Comparison of ENCODE assay signal across 8 cellular contexts in genomic region chr15:44252434-44252833, GRCh38. TPM values are rescaled to one million over a fixed set of nuclear protein-coding genes. Genes with fewer than 3 reads are reported as not detected.
DNase-seq lines count a peak whose midpoint lies in the region; ATAC-seq and TF ChIP-seq lines count a peak whose summit lies in the region.
"Not testable (repeated sequence)": the region's sequence is repeated elsewhere in the genome, so short reads cannot be mapped to it uniquely, and the experiment has no call there.
"Had no signal": no experiment of that assay in that cellular context is flagged by ENCODE, and none has a peak within 500 bp of the region (broad histone marks: within the 10 kb centered on the region; RNA-seq: fewer than 3 reads in every experiment).

No MANE protein-coding gene starts in this region.

- H3K9me3 ChIP-seq in CD8-positive, alpha-beta T cell (ENCODE audit: low read length); HEK293 (ENCODE audit: control insufficient read depth, insufficient read depth, low read depth, low read length); endodermal cell (ENCODE audit: control insufficient read depth, low read length): not testable (repeated sequence)

- H3K4me3 ChIP-seq in CD8-positive, alpha-beta T cell (ENCODE audit: low read depth, low read length); HEK293 (ENCODE audit: low read depth, low read length); endodermal cell (ENCODE audit: low read length): not testable (repeated sequence)

- not testable (repeated sequence) for H3K36me3 ChIP-seq in CD8-positive, alpha-beta T cell (ENCODE audit: insufficient read depth, low read length); HEK293 (ENCODE audit: control insufficient read depth in 2 of 2, insufficient read depth in 1 of 2, low read length in 2 of 2); endodermal cell (ENCODE audit: control insufficient read depth, insufficient read depth, low read length)

- H3K27me3 Mint-ChIP-seq in CD8-positive, alpha-beta T cell (ENCODE audit: low read depth); T-cell; activated naive CD4-positive, alpha-beta T cell treated with anti-CD3 and anti-CD28 coated beads, Interleukin-2, amount 10 ng/mL, durations not matched to agents 7 days and 5 days; endodermal cell (ENCODE audit: insufficient read depth); nephron (ENCODE audit: low read depth); progenitor cell of endocrine pancreas: not testable (repeated sequence)

- H3K27ac Mint-ChIP-seq in CD8-positive, alpha-beta T cell; activated naive CD4-positive, alpha-beta T cell treated with anti-CD3 and anti-CD28 coated beads, Interleukin-2, amount 10 ng/mL, durations not matched to agents 7 days and 5 days; nephron; progenitor cell of endocrine pancreas: not testable (repeated sequence)
- H3K27ac Mint-ChIP-seq in T-cell (peak overlapping the region in 1 of 2 donors; percentile 46), endodermal cell (peak overlapping the region; percentile 48)

- 20% methylated on average over 1 of the region's 10 CpGs; no CpG with 5 or more reads in 1 of the 2 experiments for WGBS in endodermal cell (ENCODE audit: insufficient coverage in 1 of 2, insufficient read length in 1 of 2), 2 experiments

- not testable (repeated sequence) for H3K4me1 ChIP-seq in CD8-positive, alpha-beta T cell (ENCODE audit: insufficient read depth, low read length); HEK293 (ENCODE audit: control insufficient read depth, insufficient read depth, low read length); endodermal cell (ENCODE audit: control insufficient read depth, insufficient read depth, low read length)

- not testable (repeated sequence) for H3K9me3 Mint-ChIP-seq in CD8-positive, alpha-beta T cell; T-cell; activated naive CD4-positive, alpha-beta T cell treated with anti-CD3 and anti-CD28 coated beads, Interleukin-2, amount 10 ng/mL, durations not matched to agents 7 days and 5 days; endodermal cell; nephron; progenitor cell of endocrine pancreas (ENCODE audit: low read depth)

- H3K4me1 Mint-ChIP-seq in CD8-positive, alpha-beta T cell (ENCODE audit: low read depth); T-cell; activated naive CD4-positive, alpha-beta T cell treated with anti-CD3 and anti-CD28 coated beads, Interleukin-2, amount 10 ng/mL, durations not matched to agents 7 days and 5 days; endodermal cell; nephron; progenitor cell of endocrine pancreas (ENCODE audit: low read depth): not testable (repeated sequence)

- not testable (repeated sequence) for H3K9ac ChIP-seq in endodermal cell (ENCODE audit: extremely low read depth, low read length, poor library complexity, severe bottlenecking)

- not testable (repeated sequence) for H3K27ac ChIP-seq in CD8-positive, alpha-beta T cell (ENCODE audit: low read depth, low read length); HEK293 (ENCODE audit: extremely low read depth, low read depth, low read length); endodermal cell (ENCODE audit: low read depth, low read length)

- CTCF ChIA-PET in CD8-positive, alpha-beta T cell (lab: Charles Lee); T-cell (lab: Charles Lee); activated naive CD4-positive, alpha-beta T cell treated with anti-CD3 and anti-CD28 coated beads, Interleukin-2, amount 10 ng/mL, durations not matched to agents 7 days and 5 days (lab: Charles Lee): not testable (repeated sequence)
- CTCF ChIA-PET in HEK293 (lab: Yijun Ruan, JAX), result interaction anchor here (0.7 kb wide), 1 partner anchor 12 kb away, joined by 3 read pairs; no protein-coding TSS in a partner anchor

- POLR2A ChIA-PET in CD8-positive, alpha-beta T cell (lab: Charles Lee); HEK293 (lab: Yijun Ruan, JAX); T-cell (lab: Charles Lee): not testable (repeated sequence)

- not testable (repeated sequence) for TF ChIP-seq CTCF in CD8-positive, alpha-beta T cell (IDR thresholded peaks at IDR 0.05); HEK293 (tag by site-specific recombination; IDR thresholded peaks at IDR 0.05); endodermal cell (conservative IDR thresholded peaks at IDR 0.05); nephron (IDR thresholded peaks at IDR 0.05; ENCODE audit: unreplicated experiment in 3 of 3); progenitor cell of endocrine pancreas (IDR thresholded peaks at IDR 0.05; ENCODE audit: unreplicated experiment)

- not testable (repeated sequence) for ATAC-seq in CD8-positive, alpha-beta T cell; T-cell (replicated peaks in 1 of 4)

- peak overlapping the region; percentile 50 for H3K4me3 Mint-ChIP-seq in CD8-positive, alpha-beta T cell
- H3K4me3 Mint-ChIP-seq in T-cell (peak overlapping the region; percentile 45 to 55 (median 46)), endodermal cell (peak overlapping the region; percentile 42), nephron (peak overlapping the region; percentile 62 to 65 (median 63)), progenitor cell of endocrine pancreas (ENCODE audit: low read depth) (peak overlapping the region; percentile 61)
- H3K4me3 Mint-ChIP-seq in activated naive CD4-positive, alpha-beta T cell treated with anti-CD3 and anti-CD28 coated beads, Interleukin-2, amount 10 ng/mL, durations not matched to agents 7 days and 5 days, result peak overlapping the region; percentile 44

- not testable (repeated sequence) for H3K36me3 Mint-ChIP-seq in CD8-positive, alpha-beta T cell; T-cell; activated naive CD4-positive, alpha-beta T cell treated with anti-CD3 and anti-CD28 coated beads, Interleukin-2, amount 10 ng/mL, durations not matched to agents 7 days and 5 days; endodermal cell (ENCODE audit: low read depth); nephron (ENCODE audit: low read depth); progenitor cell of endocrine pancreas (ENCODE audit: insufficient read depth)

- not testable (repeated sequence) for DNase-seq in CD8-positive, alpha-beta T cell; activated naive CD4-positive, alpha-beta T cell treated with anti-CD3 and anti-CD28 coated beads, Interleukin-2, amount 10 ng/mL, durations not matched to agents 7 days and 5 days; endodermal cell; progenitor cell of endocrine pancreas (ENCODE audit: low spot score, unreplicated experiment)
- DNase-seq in T-cell, result peak in 2 of 34 experiments; percentile 0 to 29

- intact Hi-C loops in CD8-positive, alpha-beta T cell (cut with DNase I, micrococcal nuclease), result not testable (repeated sequence)

- H3K27me3 ChIP-seq in CD8-positive, alpha-beta T cell (ENCODE audit: insufficient read depth, low read length); endodermal cell (ENCODE audit: control insufficient read depth, insufficient read depth, low read length, poor library complexity, severe bottlenecking): not testable (repeated sequence)

TF ChIP-seq in HEK293, 187 proteins besides CTCF, POLR2A, EP300 and RAD21:
- TF ChIP-seq GLIS2 (tag by site-specific recombination; IDR thresholded peaks at IDR 0.05) (peak; percentile 53), ZFP69B (tag by site-specific recombination; IDR thresholded peaks at IDR 0.05) (peak; percentile 27; the same call in 1 of the 2 replicates), GLIS1 (tag by site-specific recombination; IDR thresholded peaks at IDR 0.05) (peak; percentile 63)

RNA-seq across cellular contexts. Expression of gene GOLM2, which starts 36.1 kb away (rescaled TPM):
- total RNA-seq in CD8-positive, alpha-beta T cell, result 10 to 100 TPM; 31.4 to 31.8 TPM
- total RNA-seq in T-cell, result 10 to 100 TPM; 44.2 to 58.3 (median 47.5) TPM
- total RNA-seq in endodermal cell, result 10 to 100 TPM; 48.1 to 57.0 TPM
- polyA plus RNA-seq in endodermal cell (2013, experiment 1 of 2), result 45.2 TPM
- 45.8 TPM for polyA plus RNA-seq in endodermal cell (2013, experiment 2 of 2)
- 67.2 and 71.9 TPM in 2 replicates for total RNA-seq in progenitor cell of endocrine pancreas

RNA-seq across cellular contexts. Expression of gene FRMD5, which starts 57.4 kb away (rescaled TPM):
- total RNA-seq in CD8-positive, alpha-beta T cell, result not detected
- under 1 TPM in 3 of 5 donors, not detected in 2; 0.09 to 0.26 (median 0.23) TPM for total RNA-seq in T-cell
- 1 to 10 TPM; 3.6 to 7.0 TPM for total RNA-seq in endodermal cell
- polyA plus RNA-seq in endodermal cell (2013, experiment 1 of 2), result 4.5 TPM
- polyA plus RNA-seq in endodermal cell (2013, experiment 2 of 2), result 4.6 TPM
- total RNA-seq in progenitor cell of endocrine pancreas, result 7.8 and 9.5 TPM in 2 replicates
- total RNA-seq: CD4-positive, CD25-positive, alpha-beta regulatory T cell had no signal
